In genomic region chr11:45335434-45335833, GRCh38 we compare ENCODE assay signal across 27 cellular contexts. TPM values are rescaled to one million over a fixed set of nuclear protein-coding genes. Genes with fewer than 3 reads are reported as not detected.
A peak's percentile ranks its signal among the peaks of the same experiment; 100 is the strongest.
DNase-seq lines count a peak whose midpoint lies in the region; ATAC-seq, FAIRE-seq and TF ChIP-seq lines count a peak whose summit lies in the region.
"Had no signal": no experiment of that assay in that cellular context is flagged by ENCODE, and none has a peak within 500 bp of the region (broad histone marks: within the 10 kb centered on the region; RNA-seq: fewer than 3 reads in every experiment).

No MANE protein-coding gene starts in this region.

- DNase-seq in SK-MEL-5 (ENCODE audit: low read depth, low spot score) (peak; percentile 19), urothelium cell line (ENCODE audit: low spot score) (no peak), NCI-H510A (lab: John Stamatoyannopoulos, UW) (no peak), sigmoid colon (no peak)
- DNase-seq: C1 segment of cervical spinal cord; CD4-positive, alpha-beta memory T cell; COR-L47; DMS79 treated with DMSO at 0.1 percent for 48 hours; GF-D8; H7; Karpas-422; MV-4-11; NCI-H1105; NCI-H1436 treated with DMSO at 0.1 percent for 48 hours; NCI-H187 treated with DMSO at 0.1 percent for 48 hours; NCI-H2107; NCI-H524 treated with DMSO at 0.1 percent for 48 hours; NCI-H82; NK-92 treated with Interleukin-12 subunit alpha and Interleukin-12 subunit beta, amount 100 ng/mL, for 24 hours; Right ventricle myocardium superior; RPMI8226 had no signal

- peak overlapping the region; percentile 70 for H3K27ac ChIP-seq in neural cell (ENCODE audit: low read length)
- no peak overlapping the region for H3K27ac ChIP-seq in sigmoid colon
- H3K27ac ChIP-seq: SJSA1 had no signal

- H3K79me2 ChIP-seq in Loucy (ENCODE audit: insufficient read depth, low read length) (no peaks in the 10 kb centered on the region), neural cell (replicated peaks; ENCODE audit: insufficient read depth, low read length) (no peaks in the 10 kb centered on the region)

- no peaks in the 10 kb centered on the region for H4K20me1 ChIP-seq in Loucy (ENCODE audit: insufficient read depth, low read length, poor library complexity, severe bottlenecking)
- no peaks in the 10 kb centered on the region for H4K20me1 ChIP-seq in neural cell (ENCODE audit: insufficient read depth)

- H3K9ac ChIP-seq in Loucy (ENCODE audit: low read depth, low read length, poor library complexity, severe bottlenecking) (no peak overlapping the region), neural cell (ENCODE audit: low read length) (peak overlapping the region; percentile 15)

- no peak for TF ChIP-seq CTCF in Loucy (conservative IDR thresholded peaks at IDR 0.05; ENCODE audit: low read length)
- no peak for TF ChIP-seq CTCF in neural cell (IDR thresholded peaks at IDR 0.05; ENCODE audit: poor library complexity, severe bottlenecking)
- no peak for TF ChIP-seq CTCF in sigmoid colon (IDR thresholded peaks at IDR 0.05)

- H3F3A ChIP-seq in Loucy (ENCODE audit: low read depth) (no peaks in the 10 kb centered on the region), neural cell (ENCODE audit: insufficient read depth, low read length, poor library complexity, severe bottlenecking) (no peaks in the 10 kb centered on the region)

- in situ Hi-C loops in SK-MEL-5 (cut with HindIII; ENCODE audit: low pct_unique_long_range_greater_than_20kb, low sequenced_read_pairs): loop anchor here (25.0 kb wide), 1 partner anchor 223 kb away; no protein-coding TSS in a partner anchor

- TF ChIP-seq RAD21 in neural cell (conservative IDR thresholded peaks at IDR 0.05): no peak

- FAIRE-seq in urothelium cell line (lab: Jason Lieb, UNC): no peak
- FAIRE-seq: GM12891, HepG2 had no signal

- intact Hi-C loops in sigmoid colon (cut with DNase I): loop anchor here (10.0 kb wide), 1 partner anchor 151 kb away; no protein-coding TSS in a partner anchor

- no peak for TF ChIP-seq EP300 in neural cell (conservative IDR thresholded peaks at IDR 0.05; ENCODE audit: poor library complexity, severe bottlenecking)
- TF ChIP-seq EP300 in sigmoid colon (IDR thresholded peaks at IDR 0.05): no peak

- H3K4me1 ChIP-seq in Loucy (ENCODE audit: insufficient read depth, low read length, poor library complexity, severe bottlenecking): peaks cover 9% of the 10 kb centered on the region
- peaks cover 0 to 22% (median 14%) of the 10 kb centered on the region in 4 donors for H3K4me1 ChIP-seq in sigmoid colon

- H2AFZ ChIP-seq in Loucy (ENCODE audit: low read length): peak overlapping the region; percentile 55
- no peak overlapping the region for H2AFZ ChIP-seq in neural cell (ENCODE audit: low read depth, low read length)

- no peak overlapping the region for H3K4me3 ChIP-seq in Loucy (ENCODE audit: low read length, poor library complexity, severe bottlenecking)
- H3K4me3 ChIP-seq in neural cell (ENCODE audit: low read length): peak overlapping the region; percentile 29
- no peak overlapping the region for H3K4me3 ChIP-seq in sigmoid colon
- H3K4me3 ChIP-seq: SJSA1 had no signal

- H3K9me3 ChIP-seq in Loucy (ENCODE audit: insufficient read depth, low read depth, low read length): no peaks in the 10 kb centered on the region
- no peaks in the 10 kb centered on the region for H3K9me3 ChIP-seq in neural cell (ENCODE audit: low read length)
- no peaks in the 10 kb centered on the region for H3K9me3 ChIP-seq in sigmoid colon
- H3K9me3 ChIP-seq: SJSA1 had no signal

- H3K4me2 ChIP-seq in Loucy (ENCODE audit: low read depth, low read length, poor library complexity, severe bottlenecking) (no peak overlapping the region), neural cell (ENCODE audit: low read length) (peak overlapping the region; percentile 16)

- H3K36me3 ChIP-seq in Loucy (ENCODE audit: insufficient read depth, low read length) (no peaks in the 10 kb centered on the region), neural cell (ENCODE audit: insufficient read depth, low read length) (no peaks in the 10 kb centered on the region), sigmoid colon (no peaks in the 10 kb centered on the region)
- H3K36me3 ChIP-seq: SJSA1 had no signal

- no peaks in the 10 kb centered on the region for H3K9me2 ChIP-seq in Loucy (replicated peaks; ENCODE audit: low read depth, low read length)
- no peaks in the 10 kb centered on the region for H3K9me2 ChIP-seq in neural cell (ENCODE audit: insufficient read depth, low read length)

- ATAC-seq in GM19463 (IDR thresholded peaks at IDR 0.05; ENCODE audit: unreplicated experiment): no peak
- ATAC-seq: HepG2 had no signal

- TF ChIP-seq POLR2A in sigmoid colon (IDR thresholded peaks at IDR 0.05): no peak

- H3K27me3 ChIP-seq in Loucy (ENCODE audit: insufficient read depth, low read length, poor library complexity, severe bottlenecking): no peaks in the 10 kb centered on the region
- H3K27me3 ChIP-seq in neural cell (ENCODE audit: insufficient read depth, low read depth, low read length): no peaks in the 10 kb centered on the region
- H3K27me3 ChIP-seq in sigmoid colon: peaks cover 0 to 4% (median 0%) of the 10 kb centered on the region in 3 donors

TF ChIP-seq in neural cell, 6 proteins besides CTCF, POLR2A, EP300 and RAD21:
- TF ChIP-seq EZH2 (IDR thresholded peaks at IDR 0.05; ENCODE audit: borderline replicate concordance, insufficient read depth, low read length, poor library complexity, severe bottlenecking) (no peak), SMC3 (conservative IDR thresholded peaks at IDR 0.05; ENCODE audit: poor library complexity) (no peak), MXI1 (conservative IDR thresholded peaks at IDR 0.05; ENCODE audit: poor library complexity, severe bottlenecking) (no peak), TAF1 (IDR thresholded peaks at IDR 0.05; ENCODE audit: low read depth) (no peak)
TF ChIP-seq in neural cell: peak in this region for 0.

RNA-seq across cellular contexts. Expression of gene SYT13, which starts 49.3 kb away (rescaled TPM):
- total RNA-seq in SK-MEL-5 (2014; rRNA removed; shearing (Covaris generic)): 1.3 and 1.7 TPM in 2 replicates
- polyA plus RNA-seq in SK-MEL-5 (2015; cell fraction: cytosol; rRNA removed): 2.2 and 3.5 TPM in 2 replicates
- polyA plus RNA-seq in SK-MEL-5 (2015; cell fraction: nucleus; rRNA removed): 0.83 and 0.89 TPM in 2 replicates
- polyA plus RNA-seq in neural cell (60.8 and 65.4 TPM in 2 replicates), sigmoid colon (1 to 10 TPM; 2.4 to 8.1 (median 3.2) TPM)
- polyA minus RNA-seq in neural cell: 110 and 121 TPM in 2 replicates
- total RNA-seq in sigmoid colon: 1 to 10 TPM; 2.0 to 5.4 (median 4.1) TPM
- total RNA-seq: CD4-positive, alpha-beta memory T cell; SJSA1 had no signal
- polyA plus RNA-seq: CD4-positive, alpha-beta memory T cell had no signal
